ENCODE assay signal across 19 cellular contexts in genomic region chr21:17467829-17468228, GRCh38. TPM values are rescaled to one million over a fixed set of nuclear protein-coding genes. Genes with fewer than 3 reads are reported as not detected.
A peak's percentile ranks its signal among the peaks of the same experiment; 100 is the strongest.
DNase-seq lines count a peak whose midpoint lies in the region; ATAC-seq and TF ChIP-seq lines count a peak whose summit lies in the region.
"Had no signal": no experiment of that assay in that cellular context is flagged by ENCODE, and none has a peak within 500 bp of the region (broad histone marks: within the 10 kb centered on the region; RNA-seq: fewer than 3 reads in every experiment).

No MANE protein-coding gene starts in this region.

- peaks cover 11% of the 10 kb centered on the region for H3K4me1 Mint-ChIP-seq in chondrocyte (ENCODE audit: low read depth)
- H3K4me1 Mint-ChIP-seq: CD14-positive monocyte had no signal

- peak overlapping the region in 6 of 10 donors; percentile 8 to 37 (median 28) for H3K4me3 ChIP-seq in heart right ventricle
- H3K4me3 ChIP-seq in mesodermal cell (ENCODE audit: extremely low read depth, insufficient read depth, low read length, poor library complexity, severe bottlenecking), result no peak overlapping the region
- no peak overlapping the region for H3K4me3 ChIP-seq in upper lobe of right lung
- H3K4me3 ChIP-seq: MG63, SK-N-MC had no signal

- WGBS in heart right ventricle, 2 donors, result 24 to 27% methylated on average over 3 of the region's 3 CpGs
- WGBS in mesodermal cell (ENCODE audit: insufficient coverage in 2 of 2), 2 experiments, result 80% methylated on average over 1 of the region's 3 CpGs; no CpG with 5 or more reads in 1 of the 2 experiments

- H3K9me3 ChIP-seq in heart right ventricle (no peaks in the 10 kb centered on the region), mesodermal cell (ENCODE audit: control insufficient read depth, low read length) (no peaks in the 10 kb centered on the region), upper lobe of right lung (no peaks in the 10 kb centered on the region)
- H3K9me3 ChIP-seq: MG63, neutrophil, upper lobe of left lung had no signal

- H3K27me3 ChIP-seq in heart right ventricle (no peaks in the 10 kb centered on the region), upper lobe of right lung (no peaks in the 10 kb centered on the region)
- H3K27me3 ChIP-seq: MG63, neutrophil, upper lobe of left lung had no signal

- no peaks in the 10 kb centered on the region for H3K27me3 Mint-ChIP-seq in chondrocyte (ENCODE audit: low read depth)

- H3K4me1 ChIP-seq in heart right ventricle, result peaks cover 0 to 7% (median 3%) of the 10 kb centered on the region in 9 donors
- peaks cover 18% of the 10 kb centered on the region for H3K4me1 ChIP-seq in mesodermal cell (ENCODE audit: control insufficient read depth, insufficient read depth, low read length, poor library complexity, severe bottlenecking)
- H3K4me1 ChIP-seq in upper lobe of right lung, result no peaks in the 10 kb centered on the region
- H3K4me1 ChIP-seq: upper lobe of left lung had no signal

- intact Hi-C loops in heart right ventricle (cut with DNase I), result no loop called here
- intact Hi-C loops in left ventricle myocardium superior (cut with micrococcal nuclease), result no loop called here
- intact Hi-C loops in upper lobe of right lung (cut with DNase I), result no loop called here

- no peaks in the 10 kb centered on the region for H3K36me3 Mint-ChIP-seq in chondrocyte (ENCODE audit: low read depth)
- H3K36me3 Mint-ChIP-seq: CD14-positive monocyte had no signal

- ATAC-seq in heart right ventricle (no peak), left ventricle myocardium superior (no peak), upper lobe of right lung (peak; percentile 77), HG03521 (IDR thresholded peaks at IDR 0.05; ENCODE audit: unreplicated experiment) (no peak), HG03196 (IDR thresholded peaks at IDR 0.05; ENCODE audit: unreplicated experiment) (no peak)
- ATAC-seq: activated CD8-positive, alpha-beta T cell treated with anti-CD3 and anti-CD28 coated beads, Interleukin-2, amount 10 ng/mL, durations not matched to agents 7 days and 5 days had no signal

- H3K27ac Mint-ChIP-seq in chondrocyte (ENCODE audit: unreplicated experiment), result no peak overlapping the region
- H3K27ac Mint-ChIP-seq: activated CD8-positive, alpha-beta T cell treated with anti-CD3 and anti-CD28 coated beads, Interleukin-2, amount 10 ng/mL, durations not matched to agents 7 days and 5 days; activated T-helper 1 cell treated with anti-CD3 and anti-CD28 coated beads, Interleukin-12 subunit alpha, Interleukin-12 subunit beta, Interleukin-2, Interleukin-4 antibody, amounts not matched to agents 30 ng/mL and 10 ng/mL and 1 ng/mL, durations not matched to agents 14 hours and 24 hours and 36 hours; CD14-positive monocyte; dendritic cell treated with granulocyte-macrophage colony-stimulating factor and Interleukin-4, amounts not matched to agents 40 ng/mL and 50 ng/mL, for 4 days had no signal

- TF ChIP-seq CTCF in heart right ventricle (IDR thresholded peaks at IDR 0.05) (no peak), upper lobe of right lung (IDR thresholded peaks at IDR 0.05) (no peak), chondrocyte (IDR thresholded peaks at IDR 0.05) (no peak)

- H3K27ac ChIP-seq in heart right ventricle, result peak overlapping the region in 4 of 10 donors; percentile 26 to 72 (median 34)
- H3K27ac ChIP-seq in mesodermal cell (ENCODE audit: low read depth, low read length, severe bottlenecking), result peak overlapping the region; percentile 75
- H3K27ac ChIP-seq in upper lobe of right lung, result no peak overlapping the region
- H3K27ac ChIP-seq: neutrophil, SK-N-MC had no signal

- H3K4me3 Mint-ChIP-seq in chondrocyte (ENCODE audit: unreplicated experiment), result no peak overlapping the region
- H3K4me3 Mint-ChIP-seq: activated CD8-positive, alpha-beta T cell treated with anti-CD3 and anti-CD28 coated beads, Interleukin-2, amount 10 ng/mL, durations not matched to agents 7 days and 5 days; activated T-helper 1 cell treated with anti-CD3 and anti-CD28 coated beads, Interleukin-12 subunit alpha, Interleukin-12 subunit beta, Interleukin-2, Interleukin-4 antibody, amounts not matched to agents 30 ng/mL and 10 ng/mL and 1 ng/mL, durations not matched to agents 14 hours and 24 hours and 36 hours; CD14-positive monocyte; dendritic cell treated with granulocyte-macrophage colony-stimulating factor and Interleukin-4, amounts not matched to agents 40 ng/mL and 50 ng/mL, for 4 days had no signal

- no peaks in the 10 kb centered on the region for H3K9me3 Mint-ChIP-seq in chondrocyte (ENCODE audit: low read depth)
- H3K9me3 Mint-ChIP-seq: activated T-helper 1 cell treated with anti-CD3 and anti-CD28 coated beads, Interleukin-12 subunit alpha, Interleukin-12 subunit beta, Interleukin-2, Interleukin-4 antibody, amounts not matched to agents 30 ng/mL and 10 ng/mL and 1 ng/mL, durations not matched to agents 14 hours and 24 hours and 36 hours; dendritic cell treated with granulocyte-macrophage colony-stimulating factor and Interleukin-4, amounts not matched to agents 40 ng/mL and 50 ng/mL, for 4 days had no signal

- no peaks in the 10 kb centered on the region for H3K36me3 ChIP-seq in heart right ventricle
- no peaks in the 10 kb centered on the region for H3K36me3 ChIP-seq in mesodermal cell (ENCODE audit: control insufficient read depth, insufficient read depth, low read length)
- H3K36me3 ChIP-seq in upper lobe of right lung, result no peaks in the 10 kb centered on the region
- H3K36me3 ChIP-seq: MG63, neutrophil, upper lobe of left lung had no signal

- DNase-seq in heart right ventricle (no peak), left ventricle myocardium superior (no peak), dedifferentiated amniotic fluid mesenchymal stem cell (ENCODE audit: extremely low spot score) (peak; percentile 12), upper lobe of right lung (no peak), chondrocyte (ENCODE audit: low spot score) (no peak)
- DNase-seq: activated CD8-positive, alpha-beta T cell treated with anti-CD3 and anti-CD28 coated beads, Interleukin-2, amount 10 ng/mL, durations not matched to agents 7 days and 5 days; hypothalamus; MG63; NCI-H1694 treated with DMSO at 0.1 percent for 48 hours; NCI-H510A treated with DMSO at 0.1 percent for 48 hours; upper lobe of left lung had no signal

RNA-seq across cellular contexts. Expression of gene CXADR, which starts 45.0 kb away (rescaled TPM):
- 10 to 100 TPM; 16.7 to 42.1 (median 28.5) TPM for total RNA-seq in heart right ventricle
- 1 to 10 TPM; 6.4 to 9.2 TPM for polyA plus RNA-seq in heart right ventricle
- total RNA-seq in left ventricle myocardium superior, result 27.1 TPM
- polyA plus RNA-seq in mesodermal cell (2013, experiment 1 of 2), result 32.3 TPM
- 37.2 TPM for polyA plus RNA-seq in mesodermal cell (2013, experiment 2 of 2)
- 29.0 TPM for total RNA-seq in upper lobe of right lung
- total RNA-seq in chondrocyte, result 0.08 to 0.75 TPM (median 0.17 TPM) in 3 replicates
- polyA plus RNA-seq: CD14-positive monocyte had no signal

Comparison
In these comparisons a context has a peak if more than half of its experiments do, and no peak if none do; other contexts are left out.
1. H3K4me3 ChIP-seq: peak in heart right ventricle (6 of 10); none in mesodermal cell (single experiment) and upper lobe of right lung (single experiment).
2. RNA of gene CXADR, which starts 45.0 kb away (total RNA-seq): 29.0 TPM in upper lobe of right lung (single experiment), 16.7 to 42.1 TPM in heart right ventricle and 27.1 TPM in left ventricle myocardium superior (single experiment); 0.08 to 0.75 TPM in chondrocyte; every median in the first group is over 10 times any median in the second.